In the genomic region with DNA sequence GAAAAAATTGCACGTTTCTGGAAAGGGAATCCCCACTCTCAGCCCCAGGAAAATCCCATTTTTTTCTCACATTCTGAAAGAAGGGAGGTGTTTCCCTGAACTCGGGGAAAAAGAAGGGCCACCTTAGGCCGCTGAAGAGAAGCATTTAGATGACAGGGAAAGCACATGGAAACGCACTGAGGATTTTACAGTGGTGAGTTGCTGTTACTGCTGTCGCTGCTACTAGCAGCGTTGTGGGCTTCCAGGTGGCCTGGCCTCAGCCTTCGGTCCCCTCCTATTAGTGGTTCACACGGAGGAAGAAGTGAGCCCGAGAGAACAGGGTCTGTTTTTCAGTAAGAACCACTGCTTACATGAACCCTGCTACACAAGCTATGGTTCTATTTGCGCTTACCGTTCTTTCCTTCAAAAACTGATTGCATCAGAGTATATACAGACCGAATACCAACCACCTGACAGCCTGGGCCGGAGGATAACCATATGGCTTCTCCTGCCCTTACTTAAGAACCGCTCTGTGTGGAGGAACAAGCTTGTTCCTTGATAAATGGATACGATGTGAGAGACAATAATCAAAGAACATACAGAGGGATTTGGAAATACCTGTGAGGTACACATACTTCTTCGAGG, we compare ENCODE assay signal across 8 cellular contexts. TPM values are rescaled to one million over a fixed set of nuclear protein-coding genes. Genes with fewer than 3 reads are reported as not detected.
DNase-seq lines count a peak whose midpoint lies in the region; FAIRE-seq and TF ChIP-seq lines count a peak whose summit lies in the region.

No MANE protein-coding gene starts in this region.

- peak overlapping the region; percentile 81; the same call in 1 of the 2 replicates for H2AFZ ChIP-seq in H1 (ENCODE audit: low read length)

- peak overlapping the region; percentile 64 for H3K4me3 ChIP-seq in MG63
- H3K4me3 ChIP-seq in H1 (ENCODE audit: extremely low read depth in 1 of 4, insufficient read depth in 2 of 4, low read depth in 3 of 4, low read length in 4 of 4) = peak overlapping the region; percentile 51 to 98 (median 88)
- peak overlapping the region; percentile 62 to 81 for H3K4me3 ChIP-seq in muscle layer of duodenum (ENCODE audit: low read depth in 1 of 2, low read length in 2 of 2)

- POLR2A ChIA-PET in H1 (lab: Charles Lee; ENCODE audit: partially characterized antibody) = interaction anchor here (0.7 to 3.1 kb wide), 35 partner anchors 8 to 1547 kb away, joined by 3 to 18 read pairs (median 5); a partner anchor contains a TSS

- CTCF ChIA-PET in H1 (lab: Charles Lee; ENCODE audit: partially characterized antibody) = interaction anchor here (0.6 to 1.3 kb wide), 9 partner anchors 10 to 589 kb away, joined by 3 to 5 read pairs (median 3); no protein-coding TSS in a partner anchor

- peak in 2 of 3 experiments; percentile 4 to 45; a peak in 2 of 4 replicates for TF ChIP-seq CTCF in H1 (IDR thresholded peaks at IDR 0.05; ENCODE audit: control extremely low read depth in 1 of 3, insufficient read depth in 1 of 3, low read depth in 1 of 3, low read length in 3 of 3)

- peak overlapping the region; percentile 51; the same call in 1 of the 2 replicates for H2BK12ac ChIP-seq in H1 (ENCODE audit: low read depth, low read length)

- H2AK5ac ChIP-seq in H1 (ENCODE audit: low read depth, low read length) = peak overlapping the region; percentile 18; the same call in 1 of the 2 replicates

- H3K23ac ChIP-seq in H1 (ENCODE audit: insufficient read length) = no peak overlapping the region

- H3K4me2 ChIP-seq in H1 (ENCODE audit: insufficient read depth in 1 of 2, low read depth in 2 of 2, low read length in 2 of 2) = peak overlapping the region; percentile 82 to 85

- no peak overlapping the region for H4K8ac ChIP-seq in H1 (ENCODE audit: extremely low read depth, insufficient read depth, low read length)

- DNase-seq in DMS53 treated with DMSO at 0.1 percent for 48 hours (lab: John Stamatoyannopoulos, UW; ENCODE audit: unreplicated experiment) = peak; percentile 66
- DNase-seq in MG63 = no peak
- peak in 1 of 2 experiments; percentile 13 for DNase-seq in H1 (ENCODE audit: low read depth in 1 of 2, low spot score in 2 of 2)
- DNase-seq in HK-2 (ENCODE audit: unreplicated experiment) = no peak
- DNase-seq in SKM-1 treated with dmso at 0.1 percent for 144 hours (lab: John Stamatoyannopoulos, UW; ENCODE audit: unreplicated experiment) = no peak
- DNase-seq in dermis blood vessel endothelial cell = no peak
- DNase-seq in foreskin melanocyte = no peak

- H3K23me2 ChIP-seq in H1 (ENCODE audit: low read depth, low read length) = peaks cover 6% of the 10 kb centered on the region; the same call in 1 of the 2 replicates

- 19% methylated on average over 16 of the region's 16 CpGs; no CpG with 5 or more reads in 1 of the 2 experiments for WGBS in H1 (ENCODE audit: extremely low coverage in 1 of 2, insufficient coverage in 1 of 2, insufficient read length in 1 of 2, insufficient replicate concordance in 2 of 2, low coverage in 1 of 2, low lambda C conversion rate in 2 of 2, missing lambda C conversion rate in 1 of 2), 2 experiments

- TF ChIP-seq POLR2A in H1 (IDR thresholded peaks at IDR 0.05; ENCODE audit: control extremely low read depth in 1 of 2, low read depth in 2 of 2, low read length in 2 of 2) = peak in 1 of 2 experiments; percentile 66; a peak in 1 of 3 replicates

- no peak overlapping the region for H3K4ac ChIP-seq in H1 (replicated peaks; ENCODE audit: insufficient read length, low read depth, low read length)

- H4K20me1 ChIP-seq in H1 (replicated peaks in 1 of 2; ENCODE audit: control insufficient read depth in 1 of 2, insufficient read depth in 2 of 2, low read length in 2 of 2) = no peaks in the 10 kb centered on the region

- TF ChIP-seq RAD21 in H1 (IDR thresholded peaks at IDR 0.05 in 1 of 2, conservative IDR thresholded peaks at IDR 0.05 in 1 of 2; ENCODE audit: low read depth in 2 of 2, low read length in 2 of 2) = no peak

- no peaks in the 10 kb centered on the region for H3K36me3 ChIP-seq in MG63
- no peaks in the 10 kb centered on the region for H3K36me3 ChIP-seq in H1 (ENCODE audit: control insufficient read depth in 2 of 4, insufficient read depth in 4 of 4, low read length in 3 of 4)
- no peaks in the 10 kb centered on the region for H3K36me3 ChIP-seq in muscle layer of duodenum (ENCODE audit: control insufficient read depth in 1 of 2, insufficient read depth in 2 of 2, low read length in 2 of 2)

- peak; percentile 71 for FAIRE-seq in H1 (lab: Jason Lieb, UNC)

- TF ChIP-seq EP300 in H1 (IDR thresholded peaks at IDR 0.05; ENCODE audit: borderline replicate concordance in 1 of 2, low read depth in 2 of 2, low read length in 2 of 2) = no peak

- H2BK120ac ChIP-seq in H1 (replicated peaks; ENCODE audit: low read depth, low read length) = no peak overlapping the region

- H3K27ac ChIP-seq in H1 (ENCODE audit: low read depth, low read length) (peak overlapping the region; percentile 85), muscle layer of duodenum (ENCODE audit: low read length) (peak overlapping the region; percentile 3)

- H4K91ac ChIP-seq in H1 (replicated peaks; ENCODE audit: insufficient read length, low read length) = no peak overlapping the region

- peak overlapping the region; percentile 15; the same call in 1 of the 2 replicates for H3K18ac ChIP-seq in H1 (ENCODE audit: extremely low read depth, low read length)

- H3K27me3 ChIP-seq in MG63 (no peaks in the 10 kb centered on the region; the same call in 1 of the 2 replicates), H1 (replicated peaks in 1 of 4; ENCODE audit: control insufficient read depth in 3 of 4, extremely low read depth in 1 of 4, insufficient read depth in 3 of 4, low read length in 3 of 4) (no peaks in the 10 kb centered on the region), muscle layer of duodenum (ENCODE audit: low read depth, low read length) (no peaks in the 10 kb centered on the region)

- no peak overlapping the region for H2BK20ac ChIP-seq in H1 (ENCODE audit: low read length)

- no peaks in the 10 kb centered on the region for H3K79me1 ChIP-seq in H1 (ENCODE audit: low read depth, low read length)

- H3K56ac ChIP-seq in H1 (replicated peaks; ENCODE audit: insufficient read length, low read depth, low read length) = peak overlapping the region; percentile 2

- H2BK5ac ChIP-seq in H1 (ENCODE audit: low read depth, low read length) = peak overlapping the region; percentile 62; the same call in 1 of the 2 replicates

- H3K9ac ChIP-seq in H1 (replicated peaks in 1 of 4; ENCODE audit: extremely low read depth in 1 of 4, low read depth in 3 of 4, low read length in 3 of 4) = peak overlapping the region in 3 of 4 experiments; percentile 80 to 83 (median 82); a peak in 6 of 7 replicates

- H2BK15ac ChIP-seq in H1 (ENCODE audit: low read length) = no peak overlapping the region

- H3K4me1 ChIP-seq in H1 (replicated peaks in 1 of 4; ENCODE audit: control insufficient read depth in 3 of 4, insufficient read depth in 4 of 4, low read length in 3 of 4) (peaks cover 0 to 10% (median 8%) of the 10 kb centered on the region in 4 experiments; a peak in 5 of 7 replicates), muscle layer of duodenum (ENCODE audit: control insufficient read depth in 1 of 2, insufficient read depth in 2 of 2, low read length in 2 of 2) (peaks cover 0 to 9% of the 10 kb centered on the region in 2 donors)

- no peak overlapping the region for H3K14ac ChIP-seq in H1 (ENCODE audit: insufficient read length)

- H3K79me2 ChIP-seq in H1 (ENCODE audit: control insufficient read depth in 1 of 2, insufficient read depth in 2 of 2, low read length in 2 of 2) = peaks cover 0 to 37% of the 10 kb centered on the region in 2 experiments; a peak in 3 of 4 replicates

- peak overlapping the region; percentile 10 for H4K5ac ChIP-seq in H1 (ENCODE audit: insufficient read length, low read depth, low read length)

- H3K9me3 ChIP-seq in MG63 = no peaks in the 10 kb centered on the region
- no peaks in the 10 kb centered on the region for H3K9me3 ChIP-seq in H1 (ENCODE audit: insufficient read depth in 2 of 2, low read depth in 1 of 2, low read length in 1 of 2)
- no peaks in the 10 kb centered on the region for H3K9me3 ChIP-seq in muscle layer of duodenum (ENCODE audit: control insufficient read depth in 1 of 2, low read length in 2 of 2)

TF ChIP-seq in H1, 55 proteins besides CTCF, POLR2A, EP300 and RAD21 (continues in another document):
- TF ChIP-seq SAP30 (IDR thresholded peaks at IDR 0.05; ENCODE audit: insufficient read depth, insufficient replicate concordance, low read length) (peak; percentile 76), TCF12 (IDR thresholded peaks at IDR 0.05; ENCODE audit: low read depth, low read length) (0 out of 2 replicates have a peak, but pooled peaks have one; percentile 14), KDM4A (IDR thresholded peaks at IDR 0.05; ENCODE audit: low read depth, low read length, severe bottlenecking) (peak; percentile 13), SIN3A (conservative IDR thresholded peaks at IDR 0.05 in 1 of 2, IDR thresholded peaks at IDR 0.05 in 1 of 2; ENCODE audit: low read depth in 1 of 2, low read length in 2 of 2) (peak; percentile 77 to 79; a peak in 3 of 4 replicates)

RNA-seq across cellular contexts. Expression of a gene that starts 1.0 kb away (rescaled TPM):
- total RNA-seq in MG63 (2014; rRNA removed; shearing (Covaris generic); ENCODE audit: low replicate concordance) = 0.07 and 0.94 TPM in 2 replicates
- 9.3 and 10.2 TPM in 2 replicates for total RNA-seq in H1 (2021; fragmentation: NEBNext Ultra II Directional; extraction: Animal tissue kit (Norgen Biotek cat#: 25700))
- polyA plus RNA-seq in H1 (2011; rRNA removed) = 2.3 TPM in 2 replicates
- 3.2 TPM for polyA plus RNA-seq in H1 (2011; cell fraction: cytosol; rRNA removed)
- polyA plus RNA-seq in H1 (2011; cell fraction: nucleus; rRNA removed) = 7.5 TPM
- polyA plus RNA-seq in H1 (2012, experiment 1 of 2) = 2.7 to 5.4 TPM (median 3.9 TPM) in 4 replicates
- polyA plus RNA-seq in H1 (2012, experiment 2 of 2) = 0.41 TPM
- polyA plus RNA-seq in H1 (2013, experiment 1 of 2) = 5.4 TPM
- polyA plus RNA-seq in H1 (2013, experiment 2 of 2) = 5.1 TPM
- 24.3 and 25.2 TPM in 2 replicates for polyA minus RNA-seq in H1 (2011; rRNA and poly(A)+ RNA removed)
- polyA minus RNA-seq in H1 (2011; cell fraction: cytosol; rRNA and poly(A)+ RNA removed) = 9.8 TPM
- polyA minus RNA-seq in H1 (2011; cell fraction: nucleus; rRNA and poly(A)+ RNA removed) = 127 TPM
- 0.14 and 0.17 TPM in 2 replicates for total RNA-seq in dermis blood vessel endothelial cell

RNA-seq across cellular contexts. Expression of a gene that starts 42.6 kb away (rescaled TPM):
- total RNA-seq in MG63 (2014; rRNA removed; shearing (Covaris generic); ENCODE audit: low replicate concordance) = 9.7 and 20.0 TPM in 2 replicates
- total RNA-seq in H1 (2021; fragmentation: NEBNext Ultra II Directional; extraction: Animal tissue kit (Norgen Biotek cat#: 25700)) = not detected in 2 replicates
- polyA plus RNA-seq in H1 (2011; rRNA removed) = not detected in 2 replicates
- not detected for polyA plus RNA-seq in H1 (2011; cell fraction: cytosol; rRNA removed)
- polyA plus RNA-seq in H1 (2011; cell fraction: nucleus; rRNA removed) = not detected
- polyA plus RNA-seq in H1 (2012, experiment 1 of 2) = 0.40 TPM in 1 of 4 replicates, not detected in the others
- polyA plus RNA-seq in H1 (2012, experiment 2 of 2) = not detected
- not detected for polyA plus RNA-seq in H1 (2013, experiment 1 of 2)
- not detected for polyA plus RNA-seq in H1 (2013, experiment 2 of 2)
- not detected in 2 replicates for polyA minus RNA-seq in H1 (2011; rRNA and poly(A)+ RNA removed)
- polyA minus RNA-seq in H1 (2011; cell fraction: cytosol; rRNA and poly(A)+ RNA removed) = 0.81 TPM
- 0.40 TPM for polyA minus RNA-seq in H1 (2011; cell fraction: nucleus; rRNA and poly(A)+ RNA removed)
- 56.6 and 74.4 TPM in 2 replicates for total RNA-seq in dermis blood vessel endothelial cell
